In genomic region chr2:173090973-173091660, GRCh38 we compare ENCODE assay signal across 8 cellular contexts. TPM values are rescaled to one million over a fixed set of nuclear protein-coding genes. Genes with fewer than 3 reads are reported as not detected.
DNase-seq lines count a peak whose midpoint lies in the region; ATAC-seq and TF ChIP-seq lines count a peak whose summit lies in the region.
"Had no signal": no experiment of that assay in that cellular context is flagged by ENCODE, and none has a peak within 500 bp of the region (broad histone marks: within the 10 kb centered on the region; RNA-seq: fewer than 3 reads in every experiment).

No MANE protein-coding gene starts in this region.

- H3K9me3 ChIP-seq in Loucy (ENCODE audit: insufficient read depth, low read depth, low read length) (no peaks in the 10 kb centered on the region), endodermal cell (ENCODE audit: control insufficient read depth, low read length) (no peaks in the 10 kb centered on the region), lower lobe of right lung (no peaks in the 10 kb centered on the region), uterus (no peaks in the 10 kb centered on the region)

- H3K27me3 ChIP-seq in Loucy (ENCODE audit: insufficient read depth, low read length, poor library complexity, severe bottlenecking) = no peaks in the 10 kb centered on the region
- H3K27me3 ChIP-seq in endodermal cell (ENCODE audit: control insufficient read depth, insufficient read depth, low read length, poor library complexity, severe bottlenecking) = no peaks in the 10 kb centered on the region
- H3K27me3 ChIP-seq in lower lobe of right lung (ENCODE audit: low read depth) = no peaks in the 10 kb centered on the region
- H3K27me3 ChIP-seq in uterus = no peaks in the 10 kb centered on the region

- no peaks in the 10 kb centered on the region for H4K20me1 ChIP-seq in Loucy (ENCODE audit: insufficient read depth, low read length, poor library complexity, severe bottlenecking)

- no peak for TF ChIP-seq POLR2A in uterus (IDR thresholded peaks at IDR 0.05)

- H3K4me1 Mint-ChIP-seq in endodermal cell = peaks cover 34% of the 10 kb centered on the region

- no peaks in the 10 kb centered on the region for H3K9me2 ChIP-seq in Loucy (replicated peaks; ENCODE audit: low read depth, low read length)

- no peaks in the 10 kb centered on the region for H3K79me2 ChIP-seq in Loucy (ENCODE audit: insufficient read depth, low read length)

- H3K9ac ChIP-seq in Loucy (ENCODE audit: low read depth, low read length, poor library complexity, severe bottlenecking) (no peak overlapping the region), endodermal cell (ENCODE audit: extremely low read depth, low read length, poor library complexity, severe bottlenecking) (no peak overlapping the region)

- no peaks in the 10 kb centered on the region for H3K4me1 ChIP-seq in Loucy (ENCODE audit: insufficient read depth, low read length, poor library complexity, severe bottlenecking)
- H3K4me1 ChIP-seq in endodermal cell (ENCODE audit: control insufficient read depth, insufficient read depth, low read length) = peaks cover 7% of the 10 kb centered on the region
- H3K4me1 ChIP-seq in lower lobe of right lung = peaks cover 23% of the 10 kb centered on the region
- H3K4me1 ChIP-seq in uterus = peaks cover 5 to 11% of the 10 kb centered on the region in 2 donors

- H3K4me3 ChIP-seq in Loucy (ENCODE audit: low read length, poor library complexity, severe bottlenecking) (no peak overlapping the region), endodermal cell (ENCODE audit: low read length) (no peak overlapping the region), lower lobe of right lung (no peak overlapping the region), uterus (peak overlapping the region; percentile 3 to 4)

- 96 to 97% methylated on average over 9 to 10 of the region's 10 CpGs for WGBS in endodermal cell (ENCODE audit: insufficient coverage in 1 of 2, insufficient read length in 1 of 2), 2 experiments

- ATAC-seq in lower lobe of right lung (no peak), GM19452 (IDR thresholded peaks at IDR 0.05; ENCODE audit: unreplicated experiment) (no peak)

- H3K27ac Mint-ChIP-seq in endodermal cell = no peak overlapping the region

- no peak for DNase-seq in endodermal cell
- DNase-seq in lower lobe of right lung = no peak
- DNase-seq in uterus = peak; percentile 67 to 68
- DNase-seq in GM20000 (ENCODE audit: low spot score) = no peak
- DNase-seq in NCI-H2227 treated with DMSO at 0.1 percent for 48 hours (lab: John Stamatoyannopoulos, UW) = no peak

- intact Hi-C loops in lower lobe of right lung (cut with DNase I) = no loop called here
- intact Hi-C loops in uterus (cut with DNase I; ENCODE audit: low total_unique reads) = no loop called here

- peaks cover 6% of the 10 kb centered on the region for H3K36me3 Mint-ChIP-seq in endodermal cell (ENCODE audit: low read depth)

- no peaks in the 10 kb centered on the region for H3K36me3 ChIP-seq in Loucy (ENCODE audit: insufficient read depth, low read length)
- H3K36me3 ChIP-seq in endodermal cell (ENCODE audit: control insufficient read depth, insufficient read depth, low read length) = peaks cover 16% of the 10 kb centered on the region
- peaks cover 9% of the 10 kb centered on the region for H3K36me3 ChIP-seq in lower lobe of right lung
- no peaks in the 10 kb centered on the region for H3K36me3 ChIP-seq in uterus

- no peak overlapping the region for H3K4me3 Mint-ChIP-seq in endodermal cell

- H3K9me3 Mint-ChIP-seq in endodermal cell = no peaks in the 10 kb centered on the region

- TF ChIP-seq CTCF in Loucy (conservative IDR thresholded peaks at IDR 0.05; ENCODE audit: low read length) = peak; percentile 81
- peak; percentile 73 for TF ChIP-seq CTCF in endodermal cell (conservative IDR thresholded peaks at IDR 0.05)
- no peak for TF ChIP-seq CTCF in lower lobe of right lung (IDR thresholded peaks at IDR 0.05)
- TF ChIP-seq CTCF in uterus (IDR thresholded peaks at IDR 0.05) = peak in 2 of 4 experiments; percentile 18 to 47
- TF ChIP-seq CTCF in GM20000 (IDR thresholded peaks at IDR 0.05; ENCODE audit: extremely low read depth, missing control alignments) = no peak

- no peak overlapping the region for H2AFZ ChIP-seq in Loucy (ENCODE audit: low read length)

- no peaks in the 10 kb centered on the region for H3K27me3 Mint-ChIP-seq in endodermal cell (ENCODE audit: insufficient read depth)

- no peak overlapping the region for H3K27ac ChIP-seq in endodermal cell (ENCODE audit: low read depth, low read length)
- H3K27ac ChIP-seq in lower lobe of right lung = peak overlapping the region; percentile 31
- peak overlapping the region; percentile 82 to 92 for H3K27ac ChIP-seq in uterus
- H3K27ac ChIP-seq: HL-60 had no signal

- H3F3A ChIP-seq in Loucy (ENCODE audit: low read depth) = no peaks in the 10 kb centered on the region

- no peak overlapping the region for H3K4me2 ChIP-seq in Loucy (ENCODE audit: low read depth, low read length, poor library complexity, severe bottlenecking)

RNA-seq across cellular contexts. Expression of gene MAP3K20, which starts 15.5 kb away (rescaled TPM):
- 10 to 100 TPM; 29.4 to 29.9 TPM for total RNA-seq in endodermal cell
- 13.5 TPM for polyA plus RNA-seq in endodermal cell (2013, experiment 1 of 2)
- 14.0 TPM for polyA plus RNA-seq in endodermal cell (2013, experiment 2 of 2)
- 40.8 TPM for total RNA-seq in lower lobe of right lung
- total RNA-seq in uterus = 100 to 1,000 TPM in 2 of 4 donors, 10 to 100 TPM in 2; 47.6 to 183 (median 124) TPM

Comparison
In these comparisons a context has a peak if more than half of its experiments do, and no peak if none do; other contexts are left out.
1. H3K4me3 ChIP-seq: peak in uterus (2 of 2); none in Loucy (single experiment), endodermal cell (single experiment) and lower lobe of right lung (single experiment).
2. CTCF ChIP-seq: peak in Loucy (single experiment) and endodermal cell (single experiment); none in lower lobe of right lung (single experiment) and GM20000 (single experiment).
3. DNase-seq: peak in uterus (2 of 2); none in endodermal cell (single experiment), lower lobe of right lung (single experiment), GM20000 (single experiment) and NCI-H2227 treated with DMSO at 0.1 percent for 48 hours (single experiment).